Comparison of ENCODE assay signal across 8 cellular contexts in genomic region chr1:33181906-33182305, GRCh38. TPM values are rescaled to one million over a fixed set of nuclear protein-coding genes. Genes with fewer than 3 reads are reported as not detected.
DNase-seq lines count a peak whose midpoint lies in the region; ATAC-seq and TF ChIP-seq lines count a peak whose summit lies in the region.

Gene TRIM62, minus strand, starts transcription at chr1:33182043. Its CDS starts 611 bp downstream, at chr1:33181432.

- H3K27me3 ChIP-seq in HAP-1 (ENCODE audit: low read depth) (no peaks in the 10 kb centered on the region), adrenal gland (no peaks in the 10 kb centered on the region), upper lobe of right lung (no peaks in the 10 kb centered on the region)

- H3K27ac ChIP-seq in adrenal gland (peak within 1 kb of the TSS in 4 of 5 donors; percentile 69 to 96 (median 76)), upper lobe of right lung (peak within 1 kb of the TSS; percentile 26)

- H3K27me3 Mint-ChIP-seq in progenitor cell of endocrine pancreas = peaks cover 22% of the 10 kb centered on the region

- intact Hi-C loops in adrenal gland (cut with DNase I) = no loop called here
- intact Hi-C loops in left cardiac atrium (cut with DNase I) = no loop called here
- intact Hi-C loops in upper lobe of right lung (cut with DNase I) = no loop called here

- no peaks in the 10 kb centered on the region for H3K36me3 ChIP-seq in HAP-1 (replicated peaks)
- no peaks in the 10 kb centered on the region for H3K36me3 ChIP-seq in adrenal gland (replicated peaks in 1 of 2)
- no peaks in the 10 kb centered on the region for H3K36me3 ChIP-seq in upper lobe of right lung

- in situ Hi-C loops in HAP-1 (cut with MboI; ENCODE audit: low sequenced_read_pairs) = no loop called here

- TF ChIP-seq CTCF in adrenal gland (IDR thresholded peaks at IDR 0.05) = no peak
- TF ChIP-seq CTCF in progenitor cell of endocrine pancreas (IDR thresholded peaks at IDR 0.05; ENCODE audit: unreplicated experiment) = no peak
- no peak for TF ChIP-seq CTCF in upper lobe of right lung (IDR thresholded peaks at IDR 0.05)

- peak within 1 kb of the TSS; percentile 93 for H3K27ac Mint-ChIP-seq in progenitor cell of endocrine pancreas

- H3K4me1 ChIP-seq in HAP-1 = peaks cover 23% of the 10 kb centered on the region
- peaks cover 21 to 29% of the 10 kb centered on the region in 2 donors for H3K4me1 ChIP-seq in adrenal gland (replicated peaks in 1 of 2)
- peaks cover 8% of the 10 kb centered on the region for H3K4me1 ChIP-seq in upper lobe of right lung

- TF ChIP-seq POLR2A in adrenal gland (IDR thresholded peaks at IDR 0.05) = peak in 1 of 2 donors; percentile 76

- H3K9me3 ChIP-seq in HAP-1 (no peaks in the 10 kb centered on the region), adrenal gland (replicated peaks in 1 of 3) (no peaks in the 10 kb centered on the region), upper lobe of right lung (no peaks in the 10 kb centered on the region)

- no peaks in the 10 kb centered on the region for H3K36me3 Mint-ChIP-seq in progenitor cell of endocrine pancreas (ENCODE audit: insufficient read depth)

- peak within 1 kb of the TSS; percentile 60 for H3K4me3 ChIP-seq in HAP-1
- H3K4me3 ChIP-seq in adrenal gland = peak within 1 kb of the TSS in 3 of 4 donors; percentile 6 to 90 (median 58)
- H3K4me3 ChIP-seq in upper lobe of right lung = peak within 1 kb of the TSS; percentile 64

- peak; percentile 97 for DNase-seq in DMS 273 (lab: John Stamatoyannopoulos, UW; ENCODE audit: unreplicated experiment)
- peak; percentile 69 to 88 for DNase-seq in HAP-1 (ENCODE audit: low spot score in 2 of 2)
- DNase-seq in NCI-H1105 treated with DMSO at 0.1 percent for 48 hours (lab: John Stamatoyannopoulos, UW) = peak; percentile 81
- DNase-seq in T-helper 1 cell = peak; percentile 64 to 77 (median 69)
- DNase-seq in adrenal gland = peak; percentile 85 to 94 (median 91)
- peak; percentile 91 for DNase-seq in left cardiac atrium
- DNase-seq in progenitor cell of endocrine pancreas (ENCODE audit: low spot score, unreplicated experiment) = peak; percentile 70
- peak; percentile 94 for DNase-seq in upper lobe of right lung

- ATAC-seq in left cardiac atrium = peak; percentile 91 to 93
- ATAC-seq in upper lobe of right lung = peak; percentile 94

- H3K4me1 Mint-ChIP-seq in progenitor cell of endocrine pancreas (ENCODE audit: low read depth) = peaks cover 9% of the 10 kb centered on the region

- no peaks in the 10 kb centered on the region for H3K9me3 Mint-ChIP-seq in progenitor cell of endocrine pancreas (ENCODE audit: low read depth)

- H3K4me3 Mint-ChIP-seq in progenitor cell of endocrine pancreas (ENCODE audit: low read depth) = peak within 1 kb of the TSS; percentile 80

- 0 to 2% (median 1%) methylated on average over 7 to 35 of the region's 35 CpGs for WGBS in adrenal gland, 4 donors

RNA-seq across cellular contexts. Expression of gene TRIM62, which starts in this region (rescaled TPM):
- total RNA-seq in adrenal gland (10 to 100 TPM in 5 of 8 donors, 1 to 10 TPM in 3; 7.7 to 19.5 (median 12.1) TPM), left cardiac atrium (1 to 10 TPM; 2.4 to 2.8 TPM), progenitor cell of endocrine pancreas (6.6 and 7.4 TPM in 2 replicates), upper lobe of right lung (4.5 TPM)
- 10 to 100 TPM in 1 of 3 donors, 1 to 10 TPM in 2; 6.7 to 13.2 (median 8.7) TPM for polyA plus RNA-seq in adrenal gland

Comparison
In these comparisons a context has a peak if more than half of its experiments do, and no peak if none do; other contexts are left out.
1. Peak in every context shown above with its lines: DNase-seq, ATAC-seq, H3K4me3 ChIP-seq and H3K27ac ChIP-seq.